Comparison of ENCODE assay signal across 1 cellular context in the genomic region with DNA sequence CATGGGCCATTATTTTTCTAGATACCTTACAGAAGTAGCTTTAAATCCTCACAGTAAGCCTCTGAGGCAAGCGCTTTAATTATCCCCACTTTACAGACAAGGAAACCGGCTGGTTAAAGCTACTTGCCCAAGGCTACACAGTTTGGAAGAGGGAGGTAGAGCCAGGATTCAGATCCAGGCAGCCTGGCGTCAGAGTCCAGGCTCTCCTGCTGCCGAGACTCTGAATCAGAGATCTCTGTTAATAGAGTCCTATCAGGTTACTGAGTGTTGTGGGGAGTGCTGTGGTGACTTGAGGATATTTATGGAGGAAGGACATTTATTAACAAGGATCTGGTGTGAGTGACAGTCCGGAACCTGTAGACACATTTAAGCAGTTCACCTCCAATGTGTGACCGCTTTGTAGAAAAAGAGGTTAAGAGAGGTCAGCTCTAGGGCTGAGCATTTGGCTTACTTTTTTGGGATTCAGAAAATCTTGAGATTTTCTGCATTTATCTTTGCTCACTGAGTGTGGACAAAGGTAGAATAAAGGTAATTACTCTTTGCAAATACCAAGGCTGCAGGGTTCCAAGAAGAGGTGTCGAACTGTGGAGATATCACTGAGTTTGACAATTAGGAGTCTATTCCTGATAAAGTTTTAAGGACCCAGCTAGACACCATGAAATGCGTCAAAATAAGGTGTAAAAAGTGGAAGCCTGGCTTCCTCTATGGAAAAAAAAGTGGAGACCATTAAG.
TF ChIP-seq lines count a peak whose summit lies in the region.

No MANE protein-coding gene starts in this region.

TF ChIP-seq in HepG2, 621 proteins besides CTCF, POLR2A, EP300 and RAD21:
- TF ChIP-seq PAWR (CRISPR knock-in tag; IDR thresholded peaks at IDR 0.05; ENCODE audit: borderline replicate concordance): no peak
- TF ChIP-seq NFYC (CRISPR knock-in tag; IDR thresholded peaks at IDR 0.05): no peak
- no peak for TF ChIP-seq ZNF614 (CRISPR knock-in tag; IDR thresholded peaks at IDR 0.05; ENCODE audit: borderline replicate concordance)
- no peak for TF ChIP-seq GATA4 (IDR thresholded peaks at IDR 0.05; ENCODE audit: borderline replicate concordance, low read depth)
- TF ChIP-seq ZNF136 (CRISPR knock-in tag; IDR thresholded peaks at IDR 0.05; ENCODE audit: low read depth): no peak
- no peak for TF ChIP-seq ZFAT (CRISPR knock-in tag; conservative IDR thresholded peaks at IDR 0.05)
- no peak for TF ChIP-seq DPF2 (CRISPR knock-in tag; IDR thresholded peaks at IDR 0.05; ENCODE audit: borderline replicate concordance, low read depth)
- no peak for TF ChIP-seq ZFP62 (CRISPR knock-in tag; IDR thresholded peaks at IDR 0.05)
- no peak for TF ChIP-seq KLF15 (CRISPR knock-in tag; IDR thresholded peaks at IDR 0.05; ENCODE audit: borderline replicate concordance)
- no peak for TF ChIP-seq SAP130 (CRISPR knock-in tag; IDR thresholded peaks at IDR 0.05; ENCODE audit: low read depth)
- TF ChIP-seq, protein P1, sequence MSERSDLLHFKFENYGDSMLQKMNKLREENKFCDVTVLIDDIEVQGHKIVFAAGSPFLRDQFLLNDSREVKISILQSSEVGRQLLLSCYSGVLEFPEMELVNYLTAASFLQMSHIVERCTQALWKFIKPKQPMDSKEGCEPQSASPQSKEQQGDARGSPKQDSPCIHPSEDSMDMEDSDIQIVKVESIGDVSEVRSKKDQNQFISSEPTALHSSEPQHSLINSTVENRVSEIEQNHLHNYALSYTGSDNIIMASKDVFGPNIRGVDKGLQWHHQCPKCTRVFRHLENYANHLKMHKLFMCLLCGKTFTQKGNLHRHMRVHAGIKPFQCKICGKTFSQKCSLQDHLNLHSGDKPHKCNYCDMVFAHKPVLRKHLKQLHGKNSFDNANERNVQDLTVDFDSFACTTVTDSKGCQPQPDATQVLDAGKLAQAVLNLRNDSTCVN (CRISPR knock-in tag; IDR thresholded peaks at IDR 0.05; ENCODE audit: borderline replicate concordance): no peak
- TF ChIP-seq, protein P2, sequence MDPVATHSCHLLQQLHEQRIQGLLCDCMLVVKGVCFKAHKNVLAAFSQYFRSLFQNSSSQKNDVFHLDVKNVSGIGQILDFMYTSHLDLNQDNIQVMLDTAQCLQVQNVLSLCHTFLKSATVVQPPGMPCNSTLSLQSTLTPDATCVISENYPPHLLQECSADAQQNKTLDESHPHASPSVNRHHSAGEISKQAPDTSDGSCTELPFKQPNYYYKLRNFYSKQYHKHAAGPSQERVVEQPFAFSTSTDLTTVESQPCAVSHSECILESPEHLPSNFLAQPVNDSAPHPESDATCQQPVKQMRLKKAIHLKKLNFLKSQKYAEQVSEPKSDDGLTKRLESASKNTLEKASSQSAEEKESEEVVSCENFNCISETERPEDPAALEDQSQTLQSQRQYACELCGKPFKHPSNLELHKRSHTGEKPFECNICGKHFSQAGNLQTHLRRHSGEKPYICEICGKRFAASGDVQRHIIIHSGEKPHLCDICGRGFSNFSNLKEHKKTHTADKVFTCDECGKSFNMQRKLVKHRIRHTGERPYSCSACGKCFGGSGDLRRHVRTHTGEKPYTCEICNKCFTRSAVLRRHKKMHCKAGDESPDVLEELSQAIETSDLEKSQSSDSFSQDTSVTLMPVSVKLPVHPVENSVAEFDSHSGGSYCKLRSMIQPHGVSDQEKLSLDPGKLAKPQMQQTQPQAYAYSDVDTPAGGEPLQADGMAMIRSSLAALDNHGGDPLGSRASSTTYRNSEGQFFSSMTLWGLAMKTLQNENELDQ (CRISPR knock-in tag; IDR thresholded peaks at IDR 0.05; ENCODE audit: borderline replicate concordance): no peak
- TF ChIP-seq, protein P3, sequence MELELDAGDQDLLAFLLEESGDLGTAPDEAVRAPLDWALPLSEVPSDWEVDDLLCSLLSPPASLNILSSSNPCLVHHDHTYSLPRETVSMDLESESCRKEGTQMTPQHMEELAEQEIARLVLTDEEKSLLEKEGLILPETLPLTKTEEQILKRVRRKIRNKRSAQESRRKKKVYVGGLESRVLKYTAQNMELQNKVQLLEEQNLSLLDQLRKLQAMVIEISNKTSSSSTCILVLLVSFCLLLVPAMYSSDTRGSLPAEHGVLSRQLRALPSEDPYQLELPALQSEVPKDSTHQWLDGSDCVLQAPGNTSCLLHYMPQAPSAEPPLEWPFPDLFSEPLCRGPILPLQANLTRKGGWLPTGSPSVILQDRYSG (CRISPR knock-in tag; IDR thresholded peaks at IDR 0.05): no peak
- TF ChIP-seq RFX3 (CRISPR knock-in tag; IDR thresholded peaks at IDR 0.05): no peak
- TF ChIP-seq, protein P4, sequence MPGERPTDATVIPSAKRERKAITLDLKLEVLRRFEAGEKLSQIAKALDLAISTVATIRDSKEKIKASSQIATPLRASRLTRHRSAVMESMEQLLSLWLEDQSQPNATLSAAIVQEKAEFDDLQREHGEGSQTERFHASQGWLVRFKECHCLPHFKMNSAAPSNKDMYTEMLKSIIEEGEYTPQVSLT (CRISPR knock-in tag; IDR thresholded peaks at IDR 0.05; ENCODE audit: borderline replicate concordance, low read depth): no peak
- no peak for TF ChIP-seq ZNF709 (CRISPR knock-in tag; IDR thresholded peaks at IDR 0.05)
- TF ChIP-seq ZNF44 (CRISPR knock-in tag; IDR thresholded peaks at IDR 0.05): no peak
